ENCODE assay signal across 10 cellular contexts in genomic region chr6:101614774-101615173, GRCh38.
DNase-seq lines count a peak whose midpoint lies in the region; ATAC-seq lines count a peak whose summit lies in the region.
"Had no signal": no experiment of that assay in that cellular context is flagged by ENCODE, and none has a peak within 500 bp of the region (broad histone marks: within the 10 kb centered on the region; RNA-seq: fewer than 3 reads in every experiment).

No MANE protein-coding gene starts in this region.

- H3K27me3 ChIP-seq in ACC112 (ENCODE audit: insufficient read depth, low read length): no peaks in the 10 kb centered on the region
- no peaks in the 10 kb centered on the region for H3K27me3 ChIP-seq in GM23248 (replicated peaks; ENCODE audit: insufficient read depth)

- peak; percentile 40 for DNase-seq in GM23248
- DNase-seq in SK-MEL-5 (ENCODE audit: low read depth, low spot score): peak; percentile 98
- peak; percentile 9 for DNase-seq in glomerular visceral epithelial cell (ENCODE audit: extremely low spot score)
- DNase-seq in stimulated activated CD4-positive, alpha-beta T cell treated with anti-CD3 and anti-CD28 coated beads, Interleukin-4, amount 100 ng/mL, for 24 hours: no peak
- no peak for DNase-seq in HUDEP-2 (lab: John Stamatoyannopoulos, UW; ENCODE audit: unreplicated experiment in 76 of 76)
- no peak for DNase-seq in SK-N-DZ (ENCODE audit: low spot score)
- DNase-seq: dermis blood vessel endothelial cell, NCI-H1092 had no signal

- in situ Hi-C loops in GM23248 (cut with MboI) (no loop called here), SK-MEL-5 (cut with HindIII; ENCODE audit: low pct_unique_long_range_greater_than_20kb, low sequenced_read_pairs) (no loop called here)

- no peaks in the 10 kb centered on the region for H3K9me3 ChIP-seq in GM23248 (ENCODE audit: low read depth)

- peak overlapping the region; percentile 57; the same call in 1 of the 2 replicates for H3K27ac ChIP-seq in ACC112 (ENCODE audit: low read depth, low read length)
- H3K27ac ChIP-seq in GM23248: no peak overlapping the region

- no peaks in the 10 kb centered on the region for H3K9me2 ChIP-seq in GM23248 (ENCODE audit: insufficient read depth)

- peaks cover 10% of the 10 kb centered on the region for H3K4me1 ChIP-seq in ACC112 (ENCODE audit: control insufficient read depth, insufficient read depth, low read length, unreplicated experiment)
- H3K4me1 ChIP-seq in GM23248 (ENCODE audit: insufficient read depth): no peaks in the 10 kb centered on the region

- H3K36me3 ChIP-seq in ACC112 (ENCODE audit: insufficient read depth, low read length) (no peaks in the 10 kb centered on the region), GM23248 (ENCODE audit: low read depth) (no peaks in the 10 kb centered on the region)

- no peaks in the 10 kb centered on the region for H3K79me2 ChIP-seq in ACC112 (ENCODE audit: control insufficient read depth, insufficient read depth, low read length, unreplicated experiment)
- H3K79me2 ChIP-seq in GM23248 (ENCODE audit: insufficient read depth): no peaks in the 10 kb centered on the region

- 36% methylated on average over 1 of the region's 1 CpG for WGBS in GM23248 (ENCODE audit: low coverage in 1 of 2, low lambda C conversion rate in 2 of 2, missing lambda C conversion rate in 2 of 2), 2 experiments

- H3K4me3 ChIP-seq in ACC112 (ENCODE audit: low read depth, low read length) (no peak overlapping the region), GM23248 (no peak overlapping the region)

- H3K4me2 ChIP-seq in GM23248 (ENCODE audit: unreplicated experiment): no peak overlapping the region

- H2AFZ ChIP-seq in ACC112 (ENCODE audit: low read length, unreplicated experiment) (peak overlapping the region; percentile 44), GM23248 (no peak overlapping the region)

- ATAC-seq in GM19467 (IDR thresholded peaks at IDR 0.05; ENCODE audit: unreplicated experiment): no peak

- no peak overlapping the region for H3K9ac ChIP-seq in GM23248

- no peaks in the 10 kb centered on the region for H4K20me1 ChIP-seq in GM23248 (ENCODE audit: insufficient read depth)

- no peaks in the 10 kb centered on the region for H3F3A ChIP-seq in GM23248 (ENCODE audit: insufficient read depth)

Comparison
In these comparisons a context has a peak if more than half of its experiments do, and no peak if none do; other contexts are left out.
1. DNase-seq: peak in GM23248 (single experiment), SK-MEL-5 (single experiment) and glomerular visceral epithelial cell (single experiment); none in stimulated activated CD4-positive, alpha-beta T cell treated with anti-CD3 and anti-CD28 coated beads, Interleukin-4, amount 100 ng/mL, for 24 hours (single experiment), HUDEP-2 (0 of 76) and SK-N-DZ (single experiment).